ENCODE assay signal across 11 cellular contexts in genomic region chr1:220881918-220882891, GRCh38.
DNase-seq lines count a peak whose midpoint lies in the region; ATAC-seq and TF ChIP-seq lines count a peak whose summit lies in the region.
"Had no signal": no experiment of that assay in that cellular context is flagged by ENCODE, and none has a peak within 500 bp of the region (broad histone marks: within the 10 kb centered on the region; RNA-seq: fewer than 3 reads in every experiment).

No MANE protein-coding gene starts in this region.

- H3K9me3 ChIP-seq in muscle layer of duodenum (ENCODE audit: control insufficient read depth in 1 of 2, low read length in 2 of 2) = no peaks in the 10 kb centered on the region

- H3K4me1 ChIP-seq in muscle layer of duodenum (ENCODE audit: control insufficient read depth in 1 of 2, insufficient read depth in 2 of 2, low read length in 2 of 2) = peaks cover 6 to 7% of the 10 kb centered on the region in 2 donors

- DNase-seq in AG08396 (ENCODE audit: low spot score) = peak; percentile 38
- DNase-seq in MV-4-11 (lab: John Stamatoyannopoulos, UW) = peak; percentile 95
- peak; percentile 50 for DNase-seq in fibroblast of mammary gland (ENCODE audit: low read depth)
- DNase-seq in NCI-H2029 treated with DMSO at 0.1 percent for 48 hours (lab: John Stamatoyannopoulos, UW) = no peak
- DNase-seq in NCI-H2171 (lab: John Stamatoyannopoulos, UW) = no peak
- DNase-seq: CD8-positive, alpha-beta memory T cell had no signal

- peaks cover 5% of the 10 kb centered on the region for H3K27me3 ChIP-seq in muscle layer of duodenum (ENCODE audit: low read depth, low read length)

- TF ChIP-seq CTCF in fibroblast of mammary gland (conservative IDR thresholded peaks at IDR 0.05; ENCODE audit: control insufficient read depth, insufficient read depth, low read depth, low read length) = no peak

- H3K36me3 ChIP-seq in muscle layer of duodenum (ENCODE audit: control insufficient read depth in 1 of 2, insufficient read depth in 2 of 2, low read length in 2 of 2) = peaks cover 17 to 34% of the 10 kb centered on the region in 2 donors

- peak overlapping the region; percentile 95 for H3K27ac ChIP-seq in muscle layer of duodenum (ENCODE audit: low read length)

- ATAC-seq in HG02970 (IDR thresholded peaks at IDR 0.05; ENCODE audit: low FRiP score, unreplicated experiment) = no peak
- ATAC-seq in GM21723 (IDR thresholded peaks at IDR 0.05; ENCODE audit: unreplicated experiment) = no peak
- ATAC-seq: activated naive CD8-positive, alpha-beta T cell treated with anti-CD3 and anti-CD28 coated beads, Interleukin-2, amount 50 U/mL, for 24 hours; T-cell had no signal

- H3K4me3 ChIP-seq in fibroblast of mammary gland (ENCODE audit: control insufficient read depth, low read depth, low read length) (no peak overlapping the region), muscle layer of duodenum (ENCODE audit: low read depth in 1 of 2, low read length in 2 of 2) (peak overlapping the region; percentile 67 to 95)

Comparison
In these comparisons a context has a peak if more than half of its experiments do, and no peak if none do; other contexts are left out.
1. DNase-seq: peak in AG08396 (single experiment), MV-4-11 (single experiment) and fibroblast of mammary gland (single experiment); none in NCI-H2029 treated with DMSO at 0.1 percent for 48 hours (single experiment) and NCI-H2171 (single experiment).